In the genomic region with DNA sequence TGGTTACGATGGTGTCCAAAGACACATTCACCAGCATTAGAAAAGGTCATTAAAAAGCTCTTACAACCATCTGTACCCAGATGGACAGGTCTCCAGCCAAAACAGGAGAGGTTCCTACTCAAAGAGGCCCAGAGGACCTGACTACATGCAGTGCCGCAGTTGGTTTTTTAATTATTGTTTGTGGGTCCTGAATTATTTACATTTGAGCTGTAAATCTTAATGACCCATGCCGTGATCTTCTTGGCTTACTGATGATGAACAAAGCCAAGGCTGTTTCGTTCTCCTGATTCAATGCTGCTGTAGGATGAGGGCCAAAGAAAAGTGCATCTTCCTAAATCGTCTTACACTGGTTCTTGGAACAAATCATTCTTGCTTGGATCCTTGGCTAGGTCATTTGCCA, we compare ENCODE assay signal across 19 cellular contexts.
A peak's percentile ranks its signal among the peaks of the same experiment; 100 is the strongest.
DNase-seq lines count a peak whose midpoint lies in the region; ATAC-seq and TF ChIP-seq lines count a peak whose summit lies in the region.
"Had no signal": no experiment of that assay in that cellular context is flagged by ENCODE, and none has a peak within 500 bp of the region (broad histone marks: within the 10 kb centered on the region; RNA-seq: fewer than 3 reads in every experiment).

No MANE protein-coding gene starts in this region.

- peak; percentile 99 for DNase-seq in DMS79 treated with DMSO at 0.1 percent for 48 hours (lab: John Stamatoyannopoulos, UW)
- peak; percentile 47 for DNase-seq in NCI-H1105 (lab: John Stamatoyannopoulos, UW)
- DNase-seq in NCI-H510A treated with DMSO at 0.1 percent for 48 hours (lab: John Stamatoyannopoulos, UW) = peak; percentile 90
- DNase-seq in adrenal gland = no peak
- no peak for DNase-seq in RWPE1 (ENCODE audit: low spot score)
- DNase-seq in left lung = no peak
- DNase-seq: activated CD4-positive, alpha-beta T cell treated with anti-CD3 and anti-CD28 coated beads for 36 hours; activated naive CD8-positive, alpha-beta T cell treated with anti-CD3 and anti-CD28 coated beads for 36 hours; AML-193; CD8-positive, alpha-beta memory T cell; effector CD4-positive, alpha-beta T cell; GM23248; naive thymus-derived CD8-positive, alpha-beta T cell; OCI-M1; right cardiac atrium; Right ventricle myocardium superior; stimulated activated CD4-positive, alpha-beta T cell treated with anti-CD3 and anti-CD28 coated beads, Interleukin-12 subunit alpha, Interleukin-12 subunit beta, amount 100 ng/mL, for 4 hours had no signal

- H3K27me3 ChIP-seq in adrenal gland (no peaks in the 10 kb centered on the region), left lung (no peaks in the 10 kb centered on the region)

- H3K4me1 ChIP-seq in adrenal gland (replicated peaks in 1 of 2) (peaks cover 0 to 15% of the 10 kb centered on the region in 2 donors), left lung (no peaks in the 10 kb centered on the region)

- TF ChIP-seq POLR2A in adrenal gland (IDR thresholded peaks at IDR 0.05) = no peak

- ATAC-seq in HG02840 (IDR thresholded peaks at IDR 0.05; ENCODE audit: low FRiP score, unreplicated experiment) (no peak), left lung (no peak), HG03159 (IDR thresholded peaks at IDR 0.05; ENCODE audit: unreplicated experiment) (no peak)
- ATAC-seq: activated CD4-positive, alpha-beta T cell treated with anti-CD3 and anti-CD28 coated beads for 36 hours; naive thymus-derived CD8-positive, alpha-beta T cell had no signal

- 43 to 60% (median 54%) methylated on average over 5 of the region's 5 CpGs for WGBS in adrenal gland, 4 donors

- peak overlapping the region in 1 of 4 donors; percentile 5 for H3K4me3 ChIP-seq in adrenal gland
- no peak overlapping the region for H3K4me3 ChIP-seq in left lung
- H3K4me3 ChIP-seq: GM23248 had no signal

- POLR2A ChIA-PET in RWPE1 (lab: Yijun Ruan, JAX; ENCODE audit: low non-redundant PET) = no interaction called here

- H3K36me3 ChIP-seq in adrenal gland (replicated peaks in 1 of 2) = no peaks in the 10 kb centered on the region
- no peaks in the 10 kb centered on the region for H3K36me3 ChIP-seq in left lung

- TF ChIP-seq CTCF in adrenal gland (IDR thresholded peaks at IDR 0.05) (no peak), RWPE1 (conservative IDR thresholded peaks at IDR 0.05; ENCODE audit: low read depth) (no peak), left lung (IDR thresholded peaks at IDR 0.05) (no peak)

- H3K9me3 ChIP-seq in adrenal gland (replicated peaks in 1 of 3) (no peaks in the 10 kb centered on the region), left lung (no peaks in the 10 kb centered on the region)

- intact Hi-C loops in adrenal gland (cut with DNase I) (no loop called here), left lung (cut with DNase I) (no loop called here)

- CTCF ChIA-PET in RWPE1 (lab: Yijun Ruan, JAX) = no interaction called here

- peak overlapping the region in 3 of 5 donors; percentile 14 to 50 (median 43) for H3K27ac ChIP-seq in adrenal gland
- H3K27ac ChIP-seq in RWPE1 = no peak overlapping the region
- H3K27ac ChIP-seq in left lung = no peak overlapping the region
- H3K27ac ChIP-seq: GM23248 had no signal

Comparison
In these comparisons a context has a peak if more than half of its experiments do, and no peak if none do; other contexts are left out.
1. DNase-seq: peak in DMS79 treated with DMSO at 0.1 percent for 48 hours (single experiment), NCI-H1105 (single experiment) and NCI-H510A treated with DMSO at 0.1 percent for 48 hours (single experiment); none in adrenal gland (0 of 7), RWPE1 (single experiment) and left lung (0 of 2).
2. H3K27ac ChIP-seq: peak in adrenal gland (3 of 5); none in RWPE1 (single experiment) and left lung (0 of 2).